In the genomic region with DNA sequence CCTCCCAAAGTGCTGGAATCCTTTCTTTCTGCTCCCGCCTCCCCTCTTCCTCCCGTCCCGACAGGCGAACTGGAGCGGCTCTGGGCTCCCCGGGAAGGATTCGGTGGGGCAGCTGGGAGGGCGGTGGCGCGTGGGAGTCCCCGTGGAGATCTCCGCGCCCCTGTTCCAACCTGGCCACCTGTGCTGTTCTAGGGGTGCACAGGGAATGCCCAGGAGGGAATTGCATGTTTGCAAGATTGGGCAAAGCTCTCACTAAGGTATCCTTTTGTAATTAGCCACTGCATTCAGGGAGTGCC, we compare ENCODE assay signal across 10 cellular contexts. TPM values are rescaled to one million over a fixed set of nuclear protein-coding genes. Genes with fewer than 3 reads are reported as not detected.
DNase-seq lines count a peak whose midpoint lies in the region; ATAC-seq and TF ChIP-seq lines count a peak whose summit lies in the region.
"Had no signal": no experiment of that assay in that cellular context is flagged by ENCODE, and none has a peak within 500 bp of the region (broad histone marks: within the 10 kb centered on the region; RNA-seq: fewer than 3 reads in every experiment).

No MANE protein-coding gene starts in this region.

- H3K36me3 Mint-ChIP-seq in activated T-cell treated with anti-CD3 and anti-CD28 coated beads, Interleukin-2, amount 50 U/mL, for 24 hours (ENCODE audit: low read depth), result peaks cover 13% of the 10 kb centered on the region
- H3K36me3 Mint-ChIP-seq in activated CD8-positive, alpha-beta memory T cell treated with anti-CD3 and anti-CD28 coated beads, Interleukin-2, amount 10 ng/mL, durations not matched to agents 7 days and 5 days, result peaks cover 5% of the 10 kb centered on the region

- H3K27ac ChIP-seq in SJSA1, result 0 out of 2 replicates have a peak overlapping the region, but pooled peaks have one; percentile 76
- H3K27ac ChIP-seq in caudate nucleus (ENCODE audit: low read depth, low read length), result no peak overlapping the region
- no peak overlapping the region for H3K27ac ChIP-seq in Karpas-422 (ENCODE audit: low read length)

- H3K27me3 ChIP-seq in SJSA1 (replicated peaks), result no peaks in the 10 kb centered on the region
- H3K27me3 ChIP-seq in Karpas-422 (ENCODE audit: low read length), result no peaks in the 10 kb centered on the region
- H3K27me3 ChIP-seq: brain microvascular endothelial cell had no signal

- no peaks in the 10 kb centered on the region for H3K9me3 ChIP-seq in SJSA1 (replicated peaks)
- no peaks in the 10 kb centered on the region for H3K9me3 ChIP-seq in Karpas-422 (ENCODE audit: low read length)

- no peaks in the 10 kb centered on the region for H4K20me1 ChIP-seq in Karpas-422 (ENCODE audit: insufficient read depth, low read depth, low read length)

- no peak for ATAC-seq in stimulated activated naive CD8-positive, alpha-beta T cell treated with anti-CD3 and anti-CD28 coated beads, Interleukin-15, amount 100 ng/mL, for 72 hours
- ATAC-seq in activated CD8-positive, alpha-beta memory T cell treated with anti-CD3 and anti-CD28 coated beads, Interleukin-2, amount 10 ng/mL, durations not matched to agents 7 days and 5 days, result no peak

- H3K27ac Mint-ChIP-seq in activated T-cell treated with anti-CD3 and anti-CD28 coated beads, Interleukin-2, amount 50 U/mL, for 24 hours, result no peak overlapping the region
- no peak overlapping the region for H3K27ac Mint-ChIP-seq in stimulated activated naive CD8-positive, alpha-beta T cell treated with anti-CD3 and anti-CD28 coated beads, Interleukin-15, amount 100 ng/mL, for 72 hours
- H3K27ac Mint-ChIP-seq in activated CD8-positive, alpha-beta memory T cell treated with anti-CD3 and anti-CD28 coated beads, Interleukin-2, amount 10 ng/mL, durations not matched to agents 7 days and 5 days, result no peak overlapping the region

- H3K9ac ChIP-seq in Karpas-422 (ENCODE audit: low read length), result no peak overlapping the region

- DNase-seq in activated T-cell treated with anti-CD3 and anti-CD28 coated beads, Interleukin-2, amount 50 U/mL, for 24 hours, result no peak
- no peak for DNase-seq in activated T-cell treated with anti-CD3 and anti-CD28 coated beads, Interleukin-2, amount 50 U/mL, for 1 hour
- DNase-seq in SJSA1 (ENCODE audit: low read depth in 1 of 2, low spot score in 2 of 2), result no peak
- no peak for DNase-seq in fibroblast of mammary gland (ENCODE audit: low read depth)
- no peak for DNase-seq in stimulated activated naive CD8-positive, alpha-beta T cell treated with anti-CD3 and anti-CD28 coated beads, Interleukin-15, amount 100 ng/mL, for 72 hours
- no peak for DNase-seq in caudate nucleus (lab: John Stamatoyannopoulos, UW)
- DNase-seq in activated CD8-positive, alpha-beta memory T cell treated with anti-CD3 and anti-CD28 coated beads, Interleukin-2, amount 10 ng/mL, durations not matched to agents 7 days and 5 days, result no peak
- DNase-seq in Karpas-422, result no peak
- DNase-seq: brain microvascular endothelial cell, NCI-H1048 had no signal

- no peak for TF ChIP-seq CTCF in fibroblast of mammary gland (conservative IDR thresholded peaks at IDR 0.05; ENCODE audit: control insufficient read depth, insufficient read depth, low read depth, low read length)

- peaks cover 29% of the 10 kb centered on the region for H3K4me1 Mint-ChIP-seq in activated T-cell treated with anti-CD3 and anti-CD28 coated beads, Interleukin-2, amount 50 U/mL, for 24 hours (ENCODE audit: low read depth)
- peaks cover 30% of the 10 kb centered on the region for H3K4me1 Mint-ChIP-seq in stimulated activated naive CD8-positive, alpha-beta T cell treated with anti-CD3 and anti-CD28 coated beads, Interleukin-15, amount 100 ng/mL, for 72 hours
- peaks cover 30% of the 10 kb centered on the region for H3K4me1 Mint-ChIP-seq in activated CD8-positive, alpha-beta memory T cell treated with anti-CD3 and anti-CD28 coated beads, Interleukin-2, amount 10 ng/mL, durations not matched to agents 7 days and 5 days

- no peaks in the 10 kb centered on the region for H3K9me3 Mint-ChIP-seq in activated T-cell treated with anti-CD3 and anti-CD28 coated beads, Interleukin-2, amount 50 U/mL, for 24 hours
- H3K9me3 Mint-ChIP-seq in stimulated activated naive CD8-positive, alpha-beta T cell treated with anti-CD3 and anti-CD28 coated beads, Interleukin-15, amount 100 ng/mL, for 72 hours, result no peaks in the 10 kb centered on the region
- no peaks in the 10 kb centered on the region for H3K9me3 Mint-ChIP-seq in activated CD8-positive, alpha-beta memory T cell treated with anti-CD3 and anti-CD28 coated beads, Interleukin-2, amount 10 ng/mL, durations not matched to agents 7 days and 5 days (ENCODE audit: low read depth)

- H3K27me3 Mint-ChIP-seq in activated T-cell treated with anti-CD3 and anti-CD28 coated beads, Interleukin-2, amount 50 U/mL, for 24 hours, result peaks cover 15% of the 10 kb centered on the region
- H3K27me3 Mint-ChIP-seq in stimulated activated naive CD8-positive, alpha-beta T cell treated with anti-CD3 and anti-CD28 coated beads, Interleukin-15, amount 100 ng/mL, for 72 hours, result no peaks in the 10 kb centered on the region
- no peaks in the 10 kb centered on the region for H3K27me3 Mint-ChIP-seq in activated CD8-positive, alpha-beta memory T cell treated with anti-CD3 and anti-CD28 coated beads, Interleukin-2, amount 10 ng/mL, durations not matched to agents 7 days and 5 days

- peak overlapping the region; percentile 70 for H3K4me3 Mint-ChIP-seq in activated T-cell treated with anti-CD3 and anti-CD28 coated beads, Interleukin-2, amount 50 U/mL, for 24 hours
- H3K4me3 Mint-ChIP-seq in stimulated activated naive CD8-positive, alpha-beta T cell treated with anti-CD3 and anti-CD28 coated beads, Interleukin-15, amount 100 ng/mL, for 72 hours, result peak overlapping the region; percentile 79 to 84
- no peak overlapping the region for H3K4me3 Mint-ChIP-seq in activated CD8-positive, alpha-beta memory T cell treated with anti-CD3 and anti-CD28 coated beads, Interleukin-2, amount 10 ng/mL, durations not matched to agents 7 days and 5 days

- no peak overlapping the region for H3K4me2 ChIP-seq in Karpas-422 (ENCODE audit: low read depth, low read length, poor library complexity, severe bottlenecking)

- H3K36me3 ChIP-seq in SJSA1 (no peaks in the 10 kb centered on the region), Karpas-422 (ENCODE audit: insufficient read depth, low read length) (no peaks in the 10 kb centered on the region)
- H3K36me3 ChIP-seq: brain microvascular endothelial cell had no signal

- no peaks in the 10 kb centered on the region for H3K9me2 ChIP-seq in Karpas-422 (replicated peaks; ENCODE audit: insufficient read depth, low read length)

- no peaks in the 10 kb centered on the region for H3K79me2 ChIP-seq in Karpas-422 (ENCODE audit: low read length)

- no peak overlapping the region for H3K4me3 ChIP-seq in SJSA1
- peak overlapping the region; percentile 20 for H3K4me3 ChIP-seq in fibroblast of mammary gland (ENCODE audit: control insufficient read depth, low read depth, low read length)
- H3K4me3 ChIP-seq in Karpas-422 (ENCODE audit: low read length), result no peak overlapping the region

- peaks cover 44% of the 10 kb centered on the region for H3K4me1 ChIP-seq in SJSA1 (replicated peaks)
- H3K4me1 ChIP-seq in Karpas-422 (ENCODE audit: low read length), result peaks cover 36% of the 10 kb centered on the region

- CTCF ChIA-PET in activated CD8-positive, alpha-beta memory T cell treated with anti-CD3 and anti-CD28 coated beads, Interleukin-2, amount 10 ng/mL, durations not matched to agents 7 days and 5 days (lab: Charles Lee), result interaction anchor here (0.7 to 6.9 kb wide), 15 partner anchors 12 to 70 kb away, joined by 3 to 147 read pairs (median 4); a partner anchor contains a TSS

- H2AFZ ChIP-seq in Karpas-422 (ENCODE audit: low read length), result no peak overlapping the region

RNA-seq across cellular contexts. Expression of a gene that starts 11.2 kb away (rescaled TPM):
- total RNA-seq in SJSA1 (2014; rRNA removed; shearing (Covaris generic)), result 20.4 and 26.7 TPM in 2 replicates
- 10 to 100 TPM; 36.2 to 52.7 TPM for total RNA-seq in activated CD8-positive, alpha-beta memory T cell treated with anti-CD3 and anti-CD28 coated beads, Interleukin-2, amount 10 ng/mL, durations not matched to agents 7 days and 5 days
- total RNA-seq in Karpas-422 (2014; rRNA removed; shearing (Covaris generic); ENCODE audit: low replicate concordance), result 29.1 and 31.7 TPM in 2 replicates

RNA-seq across cellular contexts. Expression of a gene that starts 44.2 kb away (rescaled TPM):
- total RNA-seq in SJSA1 (2014; rRNA removed; shearing (Covaris generic)), result 24.4 and 35.1 TPM in 2 replicates
- 10 to 100 TPM; 47.3 to 59.6 TPM for total RNA-seq in activated CD8-positive, alpha-beta memory T cell treated with anti-CD3 and anti-CD28 coated beads, Interleukin-2, amount 10 ng/mL, durations not matched to agents 7 days and 5 days
- total RNA-seq in Karpas-422 (2014; rRNA removed; shearing (Covaris generic); ENCODE audit: low replicate concordance), result 25.8 and 37.4 TPM in 2 replicates

RNA-seq across cellular contexts. Expression of a gene that starts 50.3 kb away (rescaled TPM):
- 0.32 and 0.75 TPM in 2 replicates for total RNA-seq in SJSA1 (2014; rRNA removed; shearing (Covaris generic))
- 10 to 100 TPM; 38.8 to 41.1 TPM for total RNA-seq in activated CD8-positive, alpha-beta memory T cell treated with anti-CD3 and anti-CD28 coated beads, Interleukin-2, amount 10 ng/mL, durations not matched to agents 7 days and 5 days
- 10.3 and 25.8 TPM in 2 replicates for total RNA-seq in Karpas-422 (2014; rRNA removed; shearing (Covaris generic); ENCODE audit: low replicate concordance)
